1 cellular context compared by ENCODE assay signal in the genomic region with DNA sequence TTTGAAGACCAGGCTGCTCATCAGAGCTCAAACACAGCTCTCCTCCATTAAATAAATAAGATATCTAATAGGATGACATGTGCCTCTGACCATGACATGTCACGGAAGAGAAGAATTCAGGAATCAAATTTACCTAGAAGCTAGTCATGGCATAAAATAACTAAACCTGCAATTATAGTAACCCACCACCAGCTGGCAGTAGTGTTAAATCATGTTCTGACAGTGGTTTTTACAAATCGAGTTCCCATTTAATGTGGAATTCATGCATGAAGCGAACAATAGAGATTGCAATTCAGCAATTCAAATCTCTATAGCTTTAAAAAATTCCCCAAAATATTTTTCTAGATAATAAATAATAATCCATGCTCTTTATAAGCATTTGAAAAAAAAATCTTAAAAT.
TF ChIP-seq lines count a peak whose summit lies in the region.

No MANE protein-coding gene starts in this region.

TF ChIP-seq in HepG2, 621 proteins besides CTCF, POLR2A, EP300 and RAD21 (continued from another document):
- TF ChIP-seq, protein P1, sequence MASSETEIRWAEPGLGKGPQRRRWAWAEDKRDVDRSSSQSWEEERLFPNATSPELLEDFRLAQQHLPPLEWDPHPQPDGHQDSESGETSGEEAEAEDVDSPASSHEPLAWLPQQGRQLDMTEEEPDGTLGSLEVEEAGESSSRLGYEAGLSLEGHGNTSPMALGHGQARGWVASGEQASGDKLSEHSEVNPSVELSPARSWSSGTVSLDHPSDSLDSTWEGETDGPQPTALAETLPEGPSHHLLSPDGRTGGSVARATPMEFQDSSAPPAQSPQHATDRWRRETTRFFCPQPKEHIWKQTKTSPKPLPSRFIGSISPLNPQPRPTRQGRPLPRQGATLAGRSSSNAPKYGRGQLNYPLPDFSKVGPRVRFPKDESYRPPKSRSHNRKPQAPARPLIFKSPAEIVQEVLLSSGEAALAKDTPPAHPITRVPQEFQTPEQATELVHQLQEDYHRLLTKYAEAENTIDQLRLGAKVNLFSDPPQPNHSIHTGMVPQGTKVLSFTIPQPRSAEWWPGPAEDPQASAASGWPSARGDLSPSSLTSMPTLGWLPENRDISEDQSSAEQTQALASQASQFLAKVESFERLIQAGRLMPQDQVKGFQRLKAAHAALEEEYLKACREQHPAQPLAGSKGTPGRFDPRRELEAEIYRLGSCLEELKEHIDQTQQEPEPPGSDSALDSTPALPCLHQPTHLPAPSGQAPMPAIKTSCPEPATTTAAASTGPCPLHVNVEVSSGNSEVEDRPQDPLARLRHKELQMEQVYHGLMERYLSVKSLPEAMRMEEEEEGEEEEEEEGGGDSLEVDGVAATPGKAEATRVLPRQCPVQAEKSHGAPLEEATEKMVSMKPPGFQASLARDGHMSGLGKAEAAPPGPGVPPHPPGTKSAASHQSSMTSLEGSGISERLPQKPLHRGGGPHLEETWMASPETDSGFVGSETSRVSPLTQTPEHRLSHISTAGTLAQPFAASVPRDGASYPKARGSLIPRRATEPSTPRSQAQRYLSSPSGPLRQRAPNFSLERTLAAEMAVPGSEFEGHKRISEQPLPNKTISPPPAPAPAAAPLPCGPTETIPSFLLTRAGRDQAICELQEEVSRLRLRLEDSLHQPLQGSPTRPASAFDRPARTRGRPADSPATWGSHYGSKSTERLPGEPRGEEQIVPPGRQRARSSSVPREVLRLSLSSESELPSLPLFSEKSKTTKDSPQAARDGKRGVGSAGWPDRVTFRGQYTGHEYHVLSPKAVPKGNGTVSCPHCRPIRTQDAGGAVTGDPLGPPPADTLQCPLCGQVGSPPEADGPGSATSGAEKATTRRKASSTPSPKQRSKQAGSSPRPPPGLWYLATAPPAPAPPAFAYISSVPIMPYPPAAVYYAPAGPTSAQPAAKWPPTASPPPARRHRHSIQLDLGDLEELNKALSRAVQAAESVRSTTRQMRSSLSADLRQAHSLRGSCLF (CRISPR knock-in tag; IDR thresholded peaks at IDR 0.05; ENCODE audit: borderline replicate concordance), result no peak
- TF ChIP-seq ZNF75D (CRISPR knock-in tag; IDR thresholded peaks at IDR 0.05; ENCODE audit: borderline replicate concordance) (no peak), ZNF205 (CRISPR knock-in tag; IDR thresholded peaks at IDR 0.05) (no peak), DNMT3B (CRISPR knock-in tag; conservative IDR thresholded peaks at IDR 0.05) (no peak), EED (CRISPR knock-in tag; IDR thresholded peaks at IDR 0.05) (no peak), ZNF484 (CRISPR knock-in tag; IDR thresholded peaks at IDR 0.05; ENCODE audit: borderline replicate concordance, low read depth) (no peak), ZMYM3 (CRISPR knock-in tag; IDR thresholded peaks at IDR 0.05) (no peak), RARG (CRISPR knock-in tag; IDR thresholded peaks at IDR 0.05; ENCODE audit: low read depth) (no peak), ZNF124 (CRISPR knock-in tag; IDR thresholded peaks at IDR 0.05) (no peak)
- TF ChIP-seq, protein P2, sequence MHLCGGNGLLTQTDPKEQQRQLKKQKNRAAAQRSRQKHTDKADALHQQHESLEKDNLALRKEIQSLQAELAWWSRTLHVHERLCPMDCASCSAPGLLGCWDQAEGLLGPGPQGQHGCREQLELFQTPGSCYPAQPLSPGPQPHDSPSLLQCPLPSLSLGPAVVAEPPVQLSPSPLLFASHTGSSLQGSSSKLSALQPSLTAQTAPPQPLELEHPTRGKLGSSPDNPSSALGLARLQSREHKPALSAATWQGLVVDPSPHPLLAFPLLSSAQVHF (CRISPR knock-in tag; IDR thresholded peaks at IDR 0.05), result no peak
- TF ChIP-seq, protein P3, sequence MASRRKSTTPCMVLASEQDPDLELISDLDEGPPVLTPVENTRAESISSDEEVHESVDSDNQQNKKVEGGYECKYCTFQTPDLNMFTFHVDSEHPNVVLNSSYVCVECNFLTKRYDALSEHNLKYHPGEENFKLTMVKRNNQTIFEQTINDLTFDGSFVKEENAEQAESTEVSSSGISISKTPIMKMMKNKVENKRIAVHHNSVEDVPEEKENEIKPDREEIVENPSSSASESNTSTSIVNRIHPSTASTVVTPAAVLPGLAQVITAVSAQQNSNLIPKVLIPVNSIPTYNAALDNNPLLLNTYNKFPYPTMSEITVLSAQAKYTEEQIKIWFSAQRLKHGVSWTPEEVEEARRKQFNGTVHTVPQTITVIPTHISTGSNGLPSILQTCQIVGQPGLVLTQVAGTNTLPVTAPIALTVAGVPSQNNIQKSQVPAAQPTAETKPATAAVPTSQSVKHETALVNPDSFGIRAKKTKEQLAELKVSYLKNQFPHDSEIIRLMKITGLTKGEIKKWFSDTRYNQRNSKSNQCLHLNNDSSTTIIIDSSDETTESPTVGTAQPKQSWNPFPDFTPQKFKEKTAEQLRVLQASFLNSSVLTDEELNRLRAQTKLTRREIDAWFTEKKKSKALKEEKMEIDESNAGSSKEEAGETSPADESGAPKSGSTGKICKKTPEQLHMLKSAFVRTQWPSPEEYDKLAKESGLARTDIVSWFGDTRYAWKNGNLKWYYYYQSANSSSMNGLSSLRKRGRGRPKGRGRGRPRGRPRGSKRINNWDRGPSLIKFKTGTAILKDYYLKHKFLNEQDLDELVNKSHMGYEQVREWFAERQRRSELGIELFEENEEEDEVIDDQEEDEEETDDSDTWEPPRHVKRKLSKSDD (CRISPR knock-in tag; IDR thresholded peaks at IDR 0.05; ENCODE audit: low read depth), result no peak
- TF ChIP-seq, protein P4, sequence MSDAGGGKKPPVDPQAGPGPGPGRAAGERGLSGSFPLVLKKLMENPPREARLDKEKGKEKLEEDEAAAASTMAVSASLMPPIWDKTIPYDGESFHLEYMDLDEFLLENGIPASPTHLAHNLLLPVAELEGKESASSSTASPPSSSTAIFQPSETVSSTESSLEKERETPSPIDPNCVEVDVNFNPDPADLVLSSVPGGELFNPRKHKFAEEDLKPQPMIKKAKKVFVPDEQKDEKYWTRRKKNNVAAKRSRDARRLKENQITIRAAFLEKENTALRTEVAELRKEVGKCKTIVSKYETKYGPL (CRISPR knock-in tag; IDR thresholded peaks at IDR 0.05), result no peak
